Comparison of ENCODE assay signal across 9 cellular contexts in genomic region chr5:161009817-161010216, GRCh38.
"Had no signal": no experiment of that assay in that cellular context is flagged by ENCODE, and none has a peak within 500 bp of the region (broad histone marks: within the 10 kb centered on the region; RNA-seq: fewer than 3 reads in every experiment).

No MANE protein-coding gene starts in this region.

- H3K36me3 ChIP-seq: WERI-Rb-1 had no signal

- ATAC-seq: activated CD4-positive, alpha-beta T cell treated with anti-CD3 and anti-CD28 coated beads for 36 hours; activated CD4-positive, CD25-positive, alpha-beta regulatory T cell treated with anti-CD3 and anti-CD28 coated beads, Interleukin-2, amount 50 U/mL, for 24 hours; activated CD8-positive, alpha-beta memory T cell treated with anti-CD3 and anti-CD28 coated beads, Interleukin-2, amount 10 ng/mL, durations not matched to agents 7 days and 5 days; activated CD8-positive, alpha-beta T cell treated with anti-CD3 and anti-CD28 coated beads for 36 hours; activated CD8-positive, alpha-beta T cell treated with anti-CD3 and anti-CD28 coated beads, Interleukin-2, amount 10 ng/mL, durations not matched to agents 7 days and 5 days; T-helper 17 cell; WTC11 had no signal

- H3K27ac ChIP-seq: VCaP, WERI-Rb-1 had no signal
